Comparison of ENCODE assay signal across 8 cellular contexts in genomic region chr21:26170471-26171309, GRCh38. TPM values are rescaled to one million over a fixed set of nuclear protein-coding genes. Genes with fewer than 3 reads are reported as not detected.
A peak's percentile ranks its signal among the peaks of the same experiment; 100 is the strongest.
DNase-seq lines count a peak whose midpoint lies in the region; ATAC-seq and TF ChIP-seq lines count a peak whose summit lies in the region.

TSS of gene APP (minus strand) at chr21:26170770. CDS start at chr21:26170620, 150 bp downstream.

- peak; percentile 97 for DNase-seq in GM10266 (ENCODE audit: extremely low spot score)
- peak; percentile 49 for DNase-seq in NB4 (ENCODE audit: low read depth)
- DNase-seq in T-helper 17 cell, result peak; percentile 76 to 94 (median 82)
- DNase-seq in anterior cingulate cortex (lab: John Stamatoyannopoulos, UW), result peak in 57 of 58 donors; percentile 23 to 91 (median 77)
- peak; percentile 87 to 96 (median 95) for DNase-seq in right cardiac atrium
- DNase-seq in uterus, result peak; percentile 83 to 87

- no peak for TF ChIP-seq POLR2A in NB4 (IDR thresholded peaks at IDR 0.05; ENCODE audit: extremely low read depth, insufficient read length)
- peak; percentile 89 for TF ChIP-seq POLR2A in uterus (IDR thresholded peaks at IDR 0.05)

- CTCF ChIA-PET in HEK293 (lab: Yijun Ruan, JAX), result interaction anchor here (0.6 to 1.3 kb wide), 28 partner anchors 8 to 931 kb away, joined by 3 to 7 read pairs (median 3); no protein-coding TSS in a partner anchor

- no peaks in the 10 kb centered on the region for H3K36me3 ChIP-seq in HEK293 (ENCODE audit: control insufficient read depth in 2 of 2, insufficient read depth in 1 of 2, low read length in 2 of 2)
- no peaks in the 10 kb centered on the region for H3K36me3 ChIP-seq in rectal smooth muscle tissue (ENCODE audit: control insufficient read depth, insufficient read depth, low read length)
- H3K36me3 ChIP-seq in uterus, result no peaks in the 10 kb centered on the region

- POLR2A ChIA-PET in HEK293 (lab: Yijun Ruan, JAX), result interaction anchor here (0.7 to 1.3 kb wide), 4 partner anchors 45 to 229 kb away, joined by 3 to 5 read pairs (median 4); no protein-coding TSS in a partner anchor

- no peaks in the 10 kb centered on the region for H3K9me3 ChIP-seq in HEK293 (ENCODE audit: control insufficient read depth, insufficient read depth, low read depth, low read length)
- H3K9me3 ChIP-seq in T-helper 17 cell (ENCODE audit: control insufficient read depth, low read length, poor library complexity, severe bottlenecking), result no peaks in the 10 kb centered on the region
- no peaks in the 10 kb centered on the region for H3K9me3 ChIP-seq in right cardiac atrium (ENCODE audit: control insufficient read depth, low read length)
- no peaks in the 10 kb centered on the region for H3K9me3 ChIP-seq in uterus

- H3K27ac ChIP-seq in HEK293 (ENCODE audit: extremely low read depth, low read depth, low read length) (peak within 1 kb of the TSS; percentile 93), right cardiac atrium (ENCODE audit: low read length) (peak within 1 kb of the TSS; percentile 33), rectal smooth muscle tissue (ENCODE audit: low read depth, low read length) (peak within 1 kb of the TSS; percentile 88), uterus (peak within 1 kb of the TSS; percentile 81 to 96)

- H3K4me3 ChIP-seq in HEK293 (ENCODE audit: low read depth, low read length), result peak within 1 kb of the TSS; percentile 91
- H3K4me3 ChIP-seq in NB4 (ENCODE audit: low read depth, low read length), result no peak within 1 kb of the TSS
- peak within 1 kb of the TSS; percentile 62 for H3K4me3 ChIP-seq in right cardiac atrium (ENCODE audit: low read length)
- peak within 1 kb of the TSS; percentile 88 for H3K4me3 ChIP-seq in rectal smooth muscle tissue (ENCODE audit: low read length)
- peak within 1 kb of the TSS; percentile 72 to 96 for H3K4me3 ChIP-seq in uterus

- peak within 1 kb of the TSS; percentile 64 for H3K9ac ChIP-seq in rectal smooth muscle tissue (ENCODE audit: low read length)

- peak; percentile 91 for ATAC-seq in T-helper 17 cell
- ATAC-seq in right cardiac atrium, result peak; percentile 90 to 91

- intact Hi-C loops in right cardiac atrium (cut with DNase I), result loop anchor here in 2 of 4 donors (2.0 to 5.0 kb wide), 3 partner anchors 274 to 288 kb away; no protein-coding TSS in a partner anchor
- intact Hi-C loops in uterus (cut with DNase I; ENCODE audit: low total_unique reads), result no loop called here

- peak within 1 kb of the TSS; percentile 97 for H3K4me3 Mint-ChIP-seq in T-helper 17 cell

- H3K36me3 Mint-ChIP-seq in T-helper 17 cell (ENCODE audit: low read depth), result no peaks in the 10 kb centered on the region

- no peaks in the 10 kb centered on the region for H3K27me3 ChIP-seq in right cardiac atrium (ENCODE audit: control insufficient read depth, insufficient read depth)
- no peaks in the 10 kb centered on the region for H3K27me3 ChIP-seq in rectal smooth muscle tissue (ENCODE audit: control insufficient read depth, insufficient read depth, low read length)
- no peaks in the 10 kb centered on the region for H3K27me3 ChIP-seq in uterus

- H3K27ac Mint-ChIP-seq in T-helper 17 cell, result peak within 1 kb of the TSS; percentile 82

- peaks cover 28% of the 10 kb centered on the region for H3K4me1 ChIP-seq in HEK293 (ENCODE audit: control insufficient read depth, insufficient read depth, low read length)
- peaks cover 2% of the 10 kb centered on the region for H3K4me1 ChIP-seq in right cardiac atrium (ENCODE audit: control insufficient read depth, insufficient read depth, low read length)
- peaks cover 16% of the 10 kb centered on the region for H3K4me1 ChIP-seq in rectal smooth muscle tissue (ENCODE audit: control insufficient read depth, insufficient read depth, low read length)
- H3K4me1 ChIP-seq in uterus, result peaks cover 0 to 7% of the 10 kb centered on the region in 2 donors

- H3K4me1 Mint-ChIP-seq in T-helper 17 cell, result peaks cover 14% of the 10 kb centered on the region

- peaks cover 11% of the 10 kb centered on the region for H3K27me3 Mint-ChIP-seq in T-helper 17 cell

- WGBS in right cardiac atrium, result under 1% methylated on average over 88 of the region's 88 CpGs

- peak; percentile 91 for TF ChIP-seq CTCF in GM10266 (IDR thresholded peaks at IDR 0.05; ENCODE audit: control insufficient read depth, insufficient read depth, low read depth, missing control alignments)
- TF ChIP-seq CTCF in HEK293 (tag by site-specific recombination; IDR thresholded peaks at IDR 0.05), result 0 out of 2 replicates have a peak, but pooled peaks have one; percentile 63
- peak; percentile 27 for TF ChIP-seq CTCF in NB4 (IDR thresholded peaks at IDR 0.05; ENCODE audit: low read depth, low read length)
- TF ChIP-seq CTCF in uterus (IDR thresholded peaks at IDR 0.05), result peak; percentile 78 to 100 (median 98)

TF ChIP-seq in HEK293, 187 proteins besides CTCF, POLR2A, EP300 and RAD21 (continues in another document):
- peak; percentile 37; the same call in 1 of the 2 replicates for TF ChIP-seq OSR2 (tag by site-specific recombination; IDR thresholded peaks at IDR 0.05)
- TF ChIP-seq ZNF48 (tag by site-specific recombination; IDR thresholded peaks at IDR 0.05), result no peak
- TF ChIP-seq ZSCAN30 (tag by site-specific recombination; IDR thresholded peaks at IDR 0.05), result peak; percentile 80
- peak; percentile 23; the same call in 1 of the 2 replicates for TF ChIP-seq PRDM4 (tag by site-specific recombination; IDR thresholded peaks at IDR 0.05)
- TF ChIP-seq ZNF791 (tag by site-specific recombination; IDR thresholded peaks at IDR 0.05), result 0 out of 2 replicates have a peak, but pooled peaks have one; percentile 26
- TF ChIP-seq BCL11A (tag by site-specific recombination; IDR thresholded peaks at IDR 0.05; ENCODE audit: low read depth), result no peak
- peak; percentile 59 for TF ChIP-seq GLIS2 (tag by site-specific recombination; IDR thresholded peaks at IDR 0.05)
- 0 out of 2 replicates have a peak, but pooled peaks have one; percentile 12 for TF ChIP-seq HIC1 (tag by site-specific recombination; IDR thresholded peaks at IDR 0.05)
- TF ChIP-seq ZIC2 (tag by site-specific recombination; IDR thresholded peaks at IDR 0.05), result no peak
- TF ChIP-seq KLF8 (tag by site-specific recombination; IDR thresholded peaks at IDR 0.05), result peak; percentile 14; the same call in 1 of the 2 replicates
- peak; percentile 97 for TF ChIP-seq ZNF423 (tag by site-specific recombination; IDR thresholded peaks at IDR 0.05)
- peak; percentile 63 for TF ChIP-seq ZBTB44 (tag by site-specific recombination; IDR thresholded peaks at IDR 0.05)

RNA-seq across cellular contexts. Expression of gene APP, which starts in this region (rescaled TPM):
- total RNA-seq in T-helper 17 cell (10 to 100 TPM; 42.0 to 87.9 TPM), right cardiac atrium (100 to 1,000 TPM; 433 to 535 (median 472) TPM), uterus (100 to 1,000 TPM; 212 to 537 (median 430) TPM)
- polyA plus RNA-seq in right cardiac atrium, result 277 TPM

Comparison
In these comparisons a context has a peak if more than half of its experiments do, and no peak if none do; other contexts are left out.
1. CTCF ChIP-seq: peak in every context shown above with its lines; median percentile 98 in uterus; 91 in GM10266; 63 in HEK293; 27 in NB4.
2. H3K27ac ChIP-seq: peak in every context shown above with its lines; median percentile 93 in HEK293; 88 in uterus; 88 in rectal smooth muscle tissue; 33 in right cardiac atrium.